ENCODE assay signal across 1 cellular context in the genomic region with DNA sequence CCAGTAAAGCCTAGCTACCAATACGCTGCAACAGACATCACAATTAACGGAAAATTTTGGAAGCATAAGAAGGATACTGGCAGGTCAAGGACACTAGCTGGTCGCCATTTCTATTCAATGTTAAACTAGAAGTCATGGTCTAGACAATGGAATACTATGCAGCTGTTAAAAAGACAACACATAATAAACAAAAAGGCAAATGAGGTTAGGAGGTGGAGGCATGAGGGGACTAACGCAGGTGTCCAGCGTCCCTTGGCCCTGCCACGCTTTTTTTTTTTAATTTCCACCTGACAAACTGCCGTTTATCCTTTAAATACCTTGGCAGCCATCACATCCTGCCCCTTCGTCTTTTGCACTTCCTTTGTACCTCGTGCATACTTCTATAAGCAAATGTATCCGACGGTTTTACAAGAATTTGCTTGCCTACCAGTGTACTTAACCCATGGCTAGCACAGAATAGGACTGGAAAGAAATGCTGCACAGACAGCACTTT.
TF ChIP-seq lines count a peak whose summit lies in the region.

No MANE protein-coding gene starts in this region.

TF ChIP-seq in H1, 55 proteins besides CTCF, POLR2A, EP300 and RAD21:
- TF ChIP-seq KDM1A (IDR thresholded peaks at IDR 0.05; ENCODE audit: borderline replicate concordance, low read length): peak; percentile 95; the same call in 1 of the 2 replicates
- no peak for TF ChIP-seq GABPA (IDR thresholded peaks at IDR 0.05; ENCODE audit: borderline replicate concordance, insufficient read depth, low read length)
- no peak for TF ChIP-seq SP4 (IDR thresholded peaks at IDR 0.05; ENCODE audit: low read length)
- TF ChIP-seq SAP30 (IDR thresholded peaks at IDR 0.05; ENCODE audit: insufficient read depth, insufficient replicate concordance, low read length): no peak
- TF ChIP-seq HDAC2 (IDR thresholded peaks at IDR 0.05; ENCODE audit: borderline replicate concordance in 1 of 2, low read depth in 2 of 2, low read length in 2 of 2): peak in 1 of 2 experiments; percentile 67; a peak in 1 of 4 replicates
- no peak for TF ChIP-seq POLR2AphosphoS5 (IDR thresholded peaks at IDR 0.05; ENCODE audit: low read depth, low read length)
- TF ChIP-seq RFX5 (IDR thresholded peaks at IDR 0.05; ENCODE audit: borderline replicate concordance, low read depth, low read length): no peak
